In the genomic region with DNA sequence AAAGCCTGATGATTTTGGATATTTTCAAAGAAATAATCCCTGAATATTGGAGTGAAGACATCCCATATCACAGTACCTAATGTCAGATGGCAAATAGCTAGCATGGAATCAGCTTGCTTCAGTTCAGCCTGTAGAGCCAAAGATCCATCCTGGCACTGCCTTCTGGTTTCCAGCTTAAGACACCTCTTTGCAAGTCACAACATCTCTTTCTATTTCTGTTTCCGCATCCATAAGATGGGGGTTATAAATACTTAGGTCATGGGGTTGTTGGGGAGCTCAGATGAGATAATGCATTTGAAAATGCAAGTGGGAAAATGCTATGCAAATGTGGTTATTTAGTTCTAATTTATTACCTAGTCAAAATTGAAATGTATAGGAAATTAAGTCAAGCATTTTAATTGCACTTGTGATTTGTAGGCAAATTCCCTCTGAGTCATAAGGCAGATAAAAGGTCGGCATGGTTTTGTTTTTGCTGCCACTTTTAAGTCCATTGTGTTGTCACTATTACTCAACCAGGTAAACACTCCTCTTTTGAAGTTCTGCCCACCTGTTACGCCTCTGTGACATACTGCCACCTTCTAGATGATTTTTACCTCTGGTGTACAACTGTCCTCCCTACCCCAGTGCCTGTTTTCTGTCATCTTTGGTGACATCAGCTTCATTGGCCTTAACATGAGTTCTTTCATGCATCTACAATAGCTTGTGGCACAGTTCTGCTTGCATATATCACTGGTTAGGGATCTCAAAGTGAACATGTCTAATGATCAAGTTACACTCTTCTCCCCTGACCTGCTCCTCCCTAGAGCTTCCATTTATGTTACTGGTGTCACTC, we compare ENCODE assay signal across 1 cellular context.
TF ChIP-seq lines count a peak whose summit lies in the region.

No MANE protein-coding gene starts in this region.

TF ChIP-seq in H1, 55 proteins besides CTCF, POLR2A, EP300 and RAD21 (continued from another document):
- no peak for TF ChIP-seq CREB1 (IDR thresholded peaks at IDR 0.05)
